Comparison of ENCODE assay signal across 23 cellular contexts in the genomic region with DNA sequence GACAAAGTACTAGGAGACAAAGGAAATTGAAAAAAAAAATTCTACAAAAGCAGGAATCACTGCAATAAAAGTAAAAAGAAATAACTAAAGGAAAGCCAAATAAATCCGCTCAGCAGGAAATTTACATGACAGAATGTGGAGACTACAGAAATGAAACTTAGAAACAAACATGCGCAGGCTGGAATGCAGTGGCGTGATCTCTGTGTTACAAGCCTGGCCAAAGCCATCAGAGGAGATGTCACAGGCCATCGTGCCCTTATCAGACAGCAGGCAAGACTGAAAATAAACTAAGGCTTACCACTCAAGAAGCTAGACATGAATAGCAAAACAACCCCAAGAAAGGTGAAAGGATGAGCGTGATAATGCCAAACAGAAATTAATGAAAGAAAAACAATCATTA.
"Had no signal": no experiment of that assay in that cellular context is flagged by ENCODE, and none has a peak within 500 bp of the region (broad histone marks: within the 10 kb centered on the region; RNA-seq: fewer than 3 reads in every experiment).

No MANE protein-coding gene starts in this region.

- H3K4me1 Mint-ChIP-seq: activated CD4-positive, alpha-beta T cell treated with anti-CD3 and anti-CD28 coated beads for 36 hours; activated naive CD8-positive, alpha-beta T cell treated with anti-CD3 and anti-CD28 coated beads, Interleukin-2, amount 10 ng/mL, durations not matched to agents 7 days and 5 days had no signal

- H3K36me3 Mint-ChIP-seq: activated naive CD8-positive, alpha-beta T cell treated with anti-CD3 and anti-CD28 coated beads, Interleukin-2, amount 10 ng/mL, durations not matched to agents 7 days and 5 days; T-cell had no signal

- H3K27ac Mint-ChIP-seq: activated CD4-positive, alpha-beta T cell treated with anti-CD3 and anti-CD28 coated beads for 36 hours; activated CD8-positive, alpha-beta T cell treated with anti-CD3 and anti-CD28 coated beads for 36 hours; activated naive CD8-positive, alpha-beta T cell treated with anti-CD3 and anti-CD28 coated beads, Interleukin-2, amount 10 ng/mL, durations not matched to agents 7 days and 5 days; T-cell had no signal

- H3K4me3 Mint-ChIP-seq: activated CD4-positive, alpha-beta T cell treated with anti-CD3 and anti-CD28 coated beads for 36 hours; activated CD8-positive, alpha-beta T cell treated with anti-CD3 and anti-CD28 coated beads for 36 hours; activated naive CD8-positive, alpha-beta T cell treated with anti-CD3 and anti-CD28 coated beads, Interleukin-2, amount 10 ng/mL, durations not matched to agents 7 days and 5 days; T-cell had no signal

- DNase-seq: activated CD4-positive, alpha-beta T cell treated with anti-CD3 and anti-CD28 coated beads for 36 hours; activated CD4-positive, alpha-beta T cell treated with anti-CD3 and anti-CD28 coated beads, Interleukin-2, amount 50 U/mL, for 1 hour; activated CD8-positive, alpha-beta memory T cell treated with anti-CD3 and anti-CD28 coated beads, Interleukin-2, amount 50 U/mL, for 48 hours; activated CD8-positive, alpha-beta T cell treated with anti-CD3 and anti-CD28 coated beads for 36 hours; activated naive CD4-positive, alpha-beta T cell treated with anti-CD3 and anti-CD28 coated beads, Interleukin-2, amount 50 U/mL, for 16 hours; activated naive CD8-positive, alpha-beta T cell treated with anti-CD3 and anti-CD28 coated beads, Interleukin-2, amount 10 ng/mL, durations not matched to agents 7 days and 5 days; activated T-cell treated with anti-CD3 and anti-CD28 coated beads, Interleukin-2, amount 50 U/mL, for 1 hour; anterior cingulate cortex; Karpas-422; MM.1S; NCI-H1105; NCI-H1436; NCI-H187; NCI-H2081; NCI-H510A treated with DMSO at 0.1 percent for 48 hours; NCI-H69; NK-92 treated with Interleukin-12 subunit alpha and Interleukin-12 subunit beta, amount 100 ng/mL, for 24 hours; Peyer's patch; T-cell; T-helper 2 cell; T1000; WERI-Rb-1 had no signal

- ATAC-seq: activated CD4-positive, alpha-beta T cell treated with anti-CD3 and anti-CD28 coated beads for 36 hours; activated CD8-positive, alpha-beta T cell treated with anti-CD3 and anti-CD28 coated beads for 36 hours; HepG2; T-cell had no signal
